16 cellular contexts compared by ENCODE assay signal in the genomic region with DNA sequence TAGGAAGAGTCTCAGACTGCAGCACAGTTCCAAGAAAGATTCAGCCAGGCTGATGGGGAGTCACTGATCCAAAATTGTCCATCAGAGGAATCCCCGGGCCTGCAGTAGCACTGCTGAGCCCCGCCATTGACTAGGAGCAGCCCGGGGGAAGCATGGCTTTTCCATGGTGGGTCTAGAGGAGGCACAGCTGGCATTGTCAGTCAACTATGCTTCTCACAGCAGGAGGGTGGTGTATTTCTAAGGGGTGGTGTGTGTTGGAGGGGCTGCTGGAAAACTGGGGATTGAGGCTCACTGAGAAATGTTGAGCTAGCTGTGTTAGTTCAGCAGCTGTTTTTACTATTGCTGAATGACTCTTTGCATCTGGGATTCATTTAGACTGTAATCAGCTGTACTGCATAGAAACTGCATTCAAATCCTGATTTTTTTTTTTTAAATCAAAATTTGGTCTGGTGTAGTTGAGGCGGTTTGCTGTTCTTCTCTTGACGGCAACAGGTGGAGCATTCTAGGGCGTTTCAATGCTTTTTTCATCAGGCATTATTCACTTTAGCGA.
"Had no signal": no experiment of that assay in that cellular context is flagged by ENCODE, and none has a peak within 500 bp of the region (broad histone marks: within the 10 kb centered on the region; RNA-seq: fewer than 3 reads in every experiment).

No MANE protein-coding gene starts in this region.

- DNase-seq: activated CD4-positive, alpha-beta T cell treated with anti-CD3 and anti-CD28 coated beads, Interleukin-2, amount 10 ng/mL, durations not matched to agents 7 days and 5 days; activated CD8-positive, alpha-beta memory T cell treated with anti-CD3 and anti-CD28 coated beads for 24 hours; activated naive CD4-positive, alpha-beta T cell treated with anti-CD3 and anti-CD28 coated beads, Interleukin-2, amount 50 U/mL, for 16 hours; amniotic stem cell; body of pancreas; effector memory CD4-positive, alpha-beta T cell; glutamatergic neuron; mammary epithelial cell; mucosa of descending colon; natural killer cell; sigmoid colon; stimulated activated CD4-positive, alpha-beta T cell treated with anti-CD3 and anti-CD28 coated beads, Interleukin-12 subunit alpha, Interleukin-12 subunit beta, amount 100 ng/mL, for 4 hours; T-helper 1 cell had no signal

- H3K27ac Mint-ChIP-seq: activated CD4-positive, alpha-beta T cell treated with anti-CD3 and anti-CD28 coated beads, Interleukin-2, amount 10 ng/mL, durations not matched to agents 7 days and 5 days; natural killer cell; stimulated activated naive CD8-positive, alpha-beta T cell treated with anti-CD3 and anti-CD28 coated beads, Interleukin-15, Interleukin-2, amounts not matched to agents 100 ng/mL and 50 ng/mL, for 24 hours had no signal

- H3K36me3 Mint-ChIP-seq: natural killer cell had no signal

- H3K27ac ChIP-seq: body of pancreas, epithelial cell of prostate, sigmoid colon had no signal

- H3K4me3 ChIP-seq: body of pancreas, mucosa of descending colon, sigmoid colon had no signal

- H3K9me3 ChIP-seq: body of pancreas, mucosa of descending colon, sigmoid colon had no signal

- H3K9me3 Mint-ChIP-seq: activated CD4-positive, alpha-beta T cell treated with anti-CD3 and anti-CD28 coated beads, Interleukin-2, amount 10 ng/mL, durations not matched to agents 7 days and 5 days; central memory CD8-positive, alpha-beta T cell; natural killer cell; stimulated activated naive CD8-positive, alpha-beta T cell treated with anti-CD3 and anti-CD28 coated beads, Interleukin-15, Interleukin-2, amounts not matched to agents 100 ng/mL and 50 ng/mL, for 24 hours had no signal

- H3K27me3 ChIP-seq: body of pancreas, sigmoid colon had no signal

- H3K4me3 Mint-ChIP-seq: activated CD4-positive, alpha-beta T cell treated with anti-CD3 and anti-CD28 coated beads, Interleukin-2, amount 10 ng/mL, durations not matched to agents 7 days and 5 days; central memory CD8-positive, alpha-beta T cell; natural killer cell; stimulated activated naive CD8-positive, alpha-beta T cell treated with anti-CD3 and anti-CD28 coated beads, Interleukin-15, Interleukin-2, amounts not matched to agents 100 ng/mL and 50 ng/mL, for 24 hours had no signal

- H3K27me3 Mint-ChIP-seq: activated CD4-positive, alpha-beta T cell treated with anti-CD3 and anti-CD28 coated beads, Interleukin-2, amount 10 ng/mL, durations not matched to agents 7 days and 5 days; central memory CD8-positive, alpha-beta T cell; stimulated activated naive CD8-positive, alpha-beta T cell treated with anti-CD3 and anti-CD28 coated beads, Interleukin-15, Interleukin-2, amounts not matched to agents 100 ng/mL and 50 ng/mL, for 24 hours had no signal
